ENCODE assay signal across 19 cellular contexts in genomic region chr13:44899967-44900366, GRCh38.
A peak's percentile ranks its signal among the peaks of the same experiment; 100 is the strongest.
DNase-seq lines count a peak whose midpoint lies in the region; ATAC-seq and TF ChIP-seq lines count a peak whose summit lies in the region.
"Had no signal": no experiment of that assay in that cellular context is flagged by ENCODE, and none has a peak within 500 bp of the region (broad histone marks: within the 10 kb centered on the region; RNA-seq: fewer than 3 reads in every experiment).

No MANE protein-coding gene starts in this region.

- DNase-seq in EH (ENCODE audit: low read depth) (peak; percentile 39), NCI-H1417 treated with DMSO at 0.1 percent for 48 hours (lab: John Stamatoyannopoulos, UW) (peak; percentile 20), NCI-H2227 treated with DMSO at 0.1 percent for 48 hours (lab: John Stamatoyannopoulos, UW) (peak; percentile 13), activated gamma-delta T cell (lab: John Stamatoyannopoulos, UW) (no peak), testis (no peak)
- no peak for DNase-seq in stimulated activated CD4-positive, alpha-beta T cell treated with anti-CD3 and anti-CD28 coated beads, Interleukin-4, amount 100 ng/mL, for 24 hours
- DNase-seq: activated CD4-positive, alpha-beta T cell treated with anti-CD3 and anti-CD28 coated beads for 1 hour; body of pancreas; effector CD4-positive, alpha-beta T cell; H7; naive thymus-derived CD4-positive, alpha-beta T cell; psoas muscle; stimulated activated CD4-positive, alpha-beta T cell treated with anti-CD3 and anti-CD28 coated beads, Interleukin-12 subunit alpha, Interleukin-12 subunit beta, amount 100 ng/mL, for 4 hours; stimulated activated naive CD8-positive, alpha-beta T cell treated with anti-CD3 and anti-CD28 coated beads, Interleukin-15, amount 100 ng/mL, for 72 hours had no signal

- no peak overlapping the region for H3K4me3 Mint-ChIP-seq in brain
- H3K4me3 Mint-ChIP-seq: activated naive CD4-positive, alpha-beta T cell treated with anti-CD3 and anti-CD28 coated beads, Interleukin-2, amount 50 U/mL, for 24 hours; naive thymus-derived CD4-positive, alpha-beta T cell; stimulated activated naive CD8-positive, alpha-beta T cell treated with anti-CD3 and anti-CD28 coated beads, Interleukin-15, amount 100 ng/mL, for 72 hours had no signal

- no peaks in the 10 kb centered on the region for H3K36me3 ChIP-seq in testis (ENCODE audit: low read depth, missing control alignments)
- H3K36me3 ChIP-seq: vagina had no signal

- no peaks in the 10 kb centered on the region for H3K36me3 Mint-ChIP-seq in brain
- H3K36me3 Mint-ChIP-seq: naive thymus-derived CD4-positive, alpha-beta T cell had no signal

- TF ChIP-seq CTCF in brain (conservative IDR thresholded peaks at IDR 0.05) (no peak), testis (IDR thresholded peaks at IDR 0.05) (no peak)

- H3K27me3 Mint-ChIP-seq in brain = peaks cover 2% of the 10 kb centered on the region
- H3K27me3 Mint-ChIP-seq: stimulated activated naive CD8-positive, alpha-beta T cell treated with anti-CD3 and anti-CD28 coated beads, Interleukin-15, amount 100 ng/mL, for 72 hours had no signal

- H3K27me3 ChIP-seq in testis = no peaks in the 10 kb centered on the region
- H3K27me3 ChIP-seq: body of pancreas, vagina had no signal

- no peak for ATAC-seq in GM21360 (IDR thresholded peaks at IDR 0.05; ENCODE audit: unreplicated experiment)
- ATAC-seq: body of pancreas; HepG2; naive thymus-derived CD4-positive, alpha-beta T cell; psoas muscle; stimulated activated naive CD8-positive, alpha-beta T cell treated with anti-CD3 and anti-CD28 coated beads, Interleukin-15, amount 100 ng/mL, for 72 hours had no signal

- 43 to 64% methylated on average over 2 of the region's 2 CpGs for WGBS in testis, 2 donors

- intact Hi-C loops in testis (cut with DNase I; ENCODE audit: low total_unique reads) = no loop called here

- H3K4me1 Mint-ChIP-seq in brain = peaks cover 90% of the 10 kb centered on the region
- H3K4me1 Mint-ChIP-seq: activated naive CD4-positive, alpha-beta T cell treated with anti-CD3 and anti-CD28 coated beads, Interleukin-2, amount 50 U/mL, for 24 hours; stimulated activated naive CD8-positive, alpha-beta T cell treated with anti-CD3 and anti-CD28 coated beads, Interleukin-15, amount 100 ng/mL, for 72 hours had no signal

- peaks cover 18% of the 10 kb centered on the region for H3K4me1 ChIP-seq in testis

- no peak overlapping the region for H3K27ac ChIP-seq in testis
- H3K27ac ChIP-seq: body of pancreas, psoas muscle, vagina had no signal

- H3K4me3 ChIP-seq in testis = no peak overlapping the region
- H3K4me3 ChIP-seq: body of pancreas, psoas muscle, vagina had no signal

- no peaks in the 10 kb centered on the region for H3K9me3 ChIP-seq in testis
- H3K9me3 ChIP-seq: body of pancreas, psoas muscle, vagina had no signal

- TF ChIP-seq POLR2A in testis (IDR thresholded peaks at IDR 0.05) = no peak

- H3K27ac Mint-ChIP-seq in brain = peak overlapping the region in 3 of 5 experiments; percentile 0 to 78 (median 69)
- H3K27ac Mint-ChIP-seq: activated naive CD4-positive, alpha-beta T cell treated with anti-CD3 and anti-CD28 coated beads, Interleukin-2, amount 50 U/mL, for 24 hours; naive thymus-derived CD4-positive, alpha-beta T cell; stimulated activated naive CD8-positive, alpha-beta T cell treated with anti-CD3 and anti-CD28 coated beads, Interleukin-15, amount 100 ng/mL, for 72 hours had no signal

- H3K9me3 Mint-ChIP-seq in brain = peaks cover 0 to 11% (median 3%) of the 10 kb centered on the region in 5 experiments
- H3K9me3 Mint-ChIP-seq: activated naive CD4-positive, alpha-beta T cell treated with anti-CD3 and anti-CD28 coated beads, Interleukin-2, amount 50 U/mL, for 24 hours had no signal

Comparison
In these comparisons a context has a peak if more than half of its experiments do, and no peak if none do; other contexts are left out.
1. DNase-seq: peak in EH (single experiment), NCI-H1417 treated with DMSO at 0.1 percent for 48 hours (single experiment) and NCI-H2227 treated with DMSO at 0.1 percent for 48 hours (single experiment); none in activated gamma-delta T cell (single experiment), testis (single experiment) and stimulated activated CD4-positive, alpha-beta T cell treated with anti-CD3 and anti-CD28 coated beads, Interleukin-4, amount 100 ng/mL, for 24 hours (single experiment).